22 cellular contexts compared by ENCODE assay signal in the genomic region with DNA sequence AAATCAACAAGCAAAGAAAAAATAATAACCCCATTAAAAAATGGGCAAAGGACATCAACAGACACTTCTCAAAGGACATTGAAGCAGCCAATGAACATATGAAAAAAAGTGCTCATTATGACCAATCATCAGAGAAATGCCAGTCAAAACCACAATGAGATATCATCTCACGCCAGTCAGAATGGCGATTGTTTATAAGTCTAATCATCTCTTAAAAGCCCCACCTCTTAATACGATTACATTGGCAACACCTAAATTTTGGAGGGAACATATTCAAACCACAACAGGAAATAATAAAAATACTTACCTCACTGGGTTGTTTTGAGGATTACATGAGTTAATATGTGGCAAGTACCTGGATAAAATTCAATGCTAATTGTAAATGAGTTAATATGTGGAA. TPM values are rescaled to one million over a fixed set of nuclear protein-coding genes. Genes with fewer than 3 reads are reported as not detected.
"Had no signal": no experiment of that assay in that cellular context is flagged by ENCODE, and none has a peak within 500 bp of the region (broad histone marks: within the 10 kb centered on the region; RNA-seq: fewer than 3 reads in every experiment).

No MANE protein-coding gene starts in this region.

- H3K4me1 ChIP-seq: left ventricle myocardium inferior, right atrium auricular region, right lobe of liver, stomach, testis, thyroid gland, uterus had no signal

- H3K27ac ChIP-seq: left ventricle myocardium inferior, ovary, right atrium auricular region, right lobe of liver, stomach, testis, thyroid gland, uterus had no signal

- H3K4me3 ChIP-seq: left ventricle myocardium inferior, lung, mucosa of descending colon, ovary, right atrium auricular region, right lobe of liver, smooth muscle cell, stomach, testis, thyroid gland, uterus had no signal

- H3K4me2 ChIP-seq: smooth muscle cell had no signal

- H3K9me3 ChIP-seq: left ventricle myocardium inferior, mucosa of descending colon, ovary, right atrium auricular region, right lobe of liver, stomach, testis, thyroid gland, uterus had no signal

- H3K36me3 ChIP-seq: left ventricle myocardium inferior, ovary, right atrium auricular region, right lobe of liver, stomach, thyroid gland, uterus had no signal

- DNase-seq: islet precursor cell; left ventricle myocardium inferior; midbrain; mucosa of descending colon; naive thymus-derived CD4-positive, alpha-beta T cell; ovary; right lobe of liver; stimulated activated CD4-positive, alpha-beta T cell treated with anti-CD3 and anti-CD28 coated beads, Interleukin-1b, Interleukin-23, amount 100 ng/mL, for 48 hours; stimulated activated CD4-positive, alpha-beta T cell treated with anti-CD3 and anti-CD28 coated beads, Interleukin-4, amount 100 ng/mL, for 1 hour; stimulated activated naive B cell treated with anti-CD40 and anti-IgM and Interleukin-4, amounts not matched to agents 10 μg/mL and 1 μg/mL and 100 μg/mL, for 72 hours; stimulated activated naive CD8-positive, alpha-beta T cell treated with anti-CD3 and anti-CD28 coated beads, Interleukin-15, Interleukin-2, amounts not matched to agents 100 U/mL and 50 U/mL, for 24 hours; stomach; testis; thyroid gland; uterus had no signal

- H3K27me3 ChIP-seq: ovary, right atrium auricular region, right lobe of liver, stomach, testis, thyroid gland, uterus had no signal

- ATAC-seq: mucosa of descending colon; naive thymus-derived CD4-positive, alpha-beta T cell; natural killer cell treated with Interleukin-12 subunit alpha and Interleukin-12 subunit beta and Interleukin-15 and Interleukin-18, amount 100 ng/mL, for 72 hours; right lobe of liver; stimulated activated naive B cell treated with anti-CD40 and anti-IgM and Interleukin-4, amounts not matched to agents 10 μg/mL and 1 μg/mL and 100 μg/mL, for 72 hours; stimulated activated naive CD8-positive, alpha-beta T cell treated with anti-CD3 and anti-CD28 coated beads, Interleukin-15, Interleukin-2, amounts not matched to agents 100 U/mL and 50 U/mL, for 24 hours had no signal

RNA-seq across cellular contexts. Expression of a gene that starts 57.1 kb away (rescaled TPM):
- total RNA-seq: kidney epithelial cell; naive thymus-derived CD4-positive, alpha-beta T cell; natural killer cell treated with Interleukin-12 subunit alpha and Interleukin-12 subunit beta and Interleukin-15 and Interleukin-18, amount 100 ng/mL, for 72 hours; pulmonary artery endothelial cell; renal cortical epithelial cell had no signal
- polyA plus RNA-seq: naive thymus-derived CD4-positive, alpha-beta T cell had no signal
